In genomic region chr3:68458646-68459045, GRCh38 we compare ENCODE assay signal across 29 cellular contexts.
"Had no signal": no experiment of that assay in that cellular context is flagged by ENCODE, and none has a peak within 500 bp of the region (broad histone marks: within the 10 kb centered on the region; RNA-seq: fewer than 3 reads in every experiment).

No MANE protein-coding gene starts in this region.

- H3K4me3 ChIP-seq: breast epithelium, cardiac muscle cell, colonic mucosa, gastroesophageal sphincter, heart right ventricle had no signal

- H3K27me3 ChIP-seq: breast epithelium, cardiac muscle cell, colonic mucosa, foreskin keratinocyte, gastroesophageal sphincter had no signal

- H3K36me3 ChIP-seq: breast epithelium, cardiac muscle cell, colonic mucosa, gastroesophageal sphincter, heart right ventricle had no signal

- H3K36me3 Mint-ChIP-seq: activated CD8-positive, alpha-beta memory T cell treated with anti-CD3 and anti-CD28 coated beads, Interleukin-2, amount 10 ng/mL, durations not matched to agents 7 days and 5 days; brain had no signal

- H3K4me1 ChIP-seq: breast epithelium, colonic mucosa, foreskin keratinocyte, gastroesophageal sphincter, heart right ventricle had no signal

- ATAC-seq: activated CD4-positive, alpha-beta T cell treated with anti-CD3 and anti-CD28 coated beads for 36 hours; activated CD8-positive, alpha-beta memory T cell treated with anti-CD3 and anti-CD28 coated beads, Interleukin-2, amount 10 ng/mL, durations not matched to agents 7 days and 5 days; activated CD8-positive, alpha-beta T cell treated with anti-CD3 and anti-CD28 coated beads, Interleukin-2, amount 10 ng/mL, durations not matched to agents 7 days and 5 days; esophagus mucosa; foreskin keratinocyte; gastroesophageal sphincter; heart right ventricle had no signal

- H3K27ac ChIP-seq: breast epithelium, cardiac muscle cell, colonic mucosa, foreskin keratinocyte, gastroesophageal sphincter, heart right ventricle had no signal

- DNase-seq: activated CD4-positive, alpha-beta memory T cell treated with anti-CD3 and anti-CD28 coated beads for 36 hours; activated CD4-positive, alpha-beta T cell treated with anti-CD3 and anti-CD28 coated beads for 36 hours; activated CD4-positive, alpha-beta T cell treated with anti-CD3 and anti-CD28 coated beads, Interleukin-2, amount 10 ng/mL, durations not matched to agents 24 days and 14 days; activated CD4-positive, CD25-positive, alpha-beta regulatory T cell; activated CD4-positive, CD25-positive, alpha-beta regulatory T cell treated with anti-CD3 and anti-CD28 coated beads, Interleukin-2, amount 50 U/mL, for 72 hours; activated CD8-positive, alpha-beta memory T cell treated with anti-CD3 and anti-CD28 coated beads, Interleukin-2, amount 10 ng/mL, durations not matched to agents 7 days and 5 days; activated CD8-positive, alpha-beta memory T cell treated with anti-CD3 and anti-CD28 coated beads, Interleukin-2, amount 50 U/mL, for 4 hours; activated CD8-positive, alpha-beta T cell treated with anti-CD3 and anti-CD28 coated beads, Interleukin-2, amount 10 ng/mL, durations not matched to agents 7 days and 5 days; activated effector memory CD4-positive, alpha-beta T cell treated with anti-CD3 and anti-CD28 coated beads, Interleukin-2, amount 50 U/mL, for 16 hours; activated naive CD4-positive, alpha-beta T cell treated with anti-CD3 and anti-CD28 coated beads, Interleukin-2, amount 50 U/mL, for 16 hours; activated T-cell treated with anti-CD3 and anti-CD28 coated beads, Interleukin-2, amount 50 U/mL, for 1 hour; activated T-cell treated with anti-CD3 and anti-CD28 coated beads, Interleukin-2, amount 50 U/mL, for 48 hours; amniotic stem cell; anterior cingulate cortex; central memory CD4-positive, alpha-beta T cell; cerebellar nuclear complex; colonic mucosa; effector CD8-positive, alpha-beta T cell; foreskin keratinocyte; heart right ventricle; T-helper 2 cell had no signal

- H3K27me3 Mint-ChIP-seq: activated CD4-positive, alpha-beta memory T cell treated with anti-CD3 and anti-CD28 coated beads for 36 hours; activated CD4-positive, alpha-beta T cell treated with anti-CD3 and anti-CD28 coated beads for 36 hours; activated CD4-positive, alpha-beta T cell treated with anti-CD3 and anti-CD28 coated beads, Interleukin-2, amount 10 ng/mL, durations not matched to agents 24 days and 14 days; activated CD8-positive, alpha-beta memory T cell treated with anti-CD3 and anti-CD28 coated beads, Interleukin-2, amount 10 ng/mL, durations not matched to agents 7 days and 5 days; activated naive CD8-positive, alpha-beta T cell; brain had no signal

- H3K4me1 Mint-ChIP-seq: activated CD4-positive, alpha-beta T cell treated with anti-CD3 and anti-CD28 coated beads for 36 hours; activated CD4-positive, alpha-beta T cell treated with anti-CD3 and anti-CD28 coated beads, Interleukin-2, amount 10 ng/mL, durations not matched to agents 24 days and 14 days; activated CD8-positive, alpha-beta memory T cell treated with anti-CD3 and anti-CD28 coated beads, Interleukin-2, amount 10 ng/mL, durations not matched to agents 7 days and 5 days; brain had no signal

- H3K27ac Mint-ChIP-seq: activated CD4-positive, alpha-beta memory T cell treated with anti-CD3 and anti-CD28 coated beads for 36 hours; activated CD4-positive, alpha-beta T cell treated with anti-CD3 and anti-CD28 coated beads for 36 hours; activated CD4-positive, alpha-beta T cell treated with anti-CD3 and anti-CD28 coated beads, Interleukin-2, amount 10 ng/mL, durations not matched to agents 24 days and 14 days; activated CD8-positive, alpha-beta memory T cell treated with anti-CD3 and anti-CD28 coated beads, Interleukin-2, amount 10 ng/mL, durations not matched to agents 7 days and 5 days; activated CD8-positive, alpha-beta T cell treated with anti-CD3 and anti-CD28 coated beads, Interleukin-2, amount 10 ng/mL, durations not matched to agents 7 days and 5 days; activated naive CD8-positive, alpha-beta T cell; activated T-helper 1 cell treated with anti-CD3 and anti-CD28 coated beads, Interleukin-12 subunit alpha, Interleukin-12 subunit beta, Interleukin-2, Interleukin-4 antibody, amounts not matched to agents 30 ng/mL and 10 ng/mL and 1 ng/mL, durations not matched to agents 14 hours and 24 hours and 36 hours; activated T-helper 2 cell treated with anti-CD3 and anti-CD28 coated beads, Interferon-gamma antibody, Interleukin-2, Interleukin-4, amounts not matched to agents 10 μg/mL and 5 μg/mL and 100 μg/mL, durations not matched to agents 14 hours and 24 hours and 36 hours; brain had no signal

- H3K9me3 ChIP-seq: colonic mucosa had no signal

- H3K4me3 Mint-ChIP-seq: activated CD4-positive, alpha-beta memory T cell treated with anti-CD3 and anti-CD28 coated beads for 36 hours; activated CD4-positive, alpha-beta T cell treated with anti-CD3 and anti-CD28 coated beads for 36 hours; activated CD4-positive, alpha-beta T cell treated with anti-CD3 and anti-CD28 coated beads, Interleukin-2, amount 10 ng/mL, durations not matched to agents 24 days and 14 days; activated CD8-positive, alpha-beta memory T cell treated with anti-CD3 and anti-CD28 coated beads, Interleukin-2, amount 10 ng/mL, durations not matched to agents 7 days and 5 days; activated CD8-positive, alpha-beta T cell treated with anti-CD3 and anti-CD28 coated beads, Interleukin-2, amount 10 ng/mL, durations not matched to agents 7 days and 5 days; activated naive CD8-positive, alpha-beta T cell; activated T-helper 1 cell treated with anti-CD3 and anti-CD28 coated beads, Interleukin-12 subunit alpha, Interleukin-12 subunit beta, Interleukin-2, Interleukin-4 antibody, amounts not matched to agents 30 ng/mL and 10 ng/mL and 1 ng/mL, durations not matched to agents 14 hours and 24 hours and 36 hours; brain had no signal
